Comparison of ENCODE assay signal across 1 cellular context in the genomic region with DNA sequence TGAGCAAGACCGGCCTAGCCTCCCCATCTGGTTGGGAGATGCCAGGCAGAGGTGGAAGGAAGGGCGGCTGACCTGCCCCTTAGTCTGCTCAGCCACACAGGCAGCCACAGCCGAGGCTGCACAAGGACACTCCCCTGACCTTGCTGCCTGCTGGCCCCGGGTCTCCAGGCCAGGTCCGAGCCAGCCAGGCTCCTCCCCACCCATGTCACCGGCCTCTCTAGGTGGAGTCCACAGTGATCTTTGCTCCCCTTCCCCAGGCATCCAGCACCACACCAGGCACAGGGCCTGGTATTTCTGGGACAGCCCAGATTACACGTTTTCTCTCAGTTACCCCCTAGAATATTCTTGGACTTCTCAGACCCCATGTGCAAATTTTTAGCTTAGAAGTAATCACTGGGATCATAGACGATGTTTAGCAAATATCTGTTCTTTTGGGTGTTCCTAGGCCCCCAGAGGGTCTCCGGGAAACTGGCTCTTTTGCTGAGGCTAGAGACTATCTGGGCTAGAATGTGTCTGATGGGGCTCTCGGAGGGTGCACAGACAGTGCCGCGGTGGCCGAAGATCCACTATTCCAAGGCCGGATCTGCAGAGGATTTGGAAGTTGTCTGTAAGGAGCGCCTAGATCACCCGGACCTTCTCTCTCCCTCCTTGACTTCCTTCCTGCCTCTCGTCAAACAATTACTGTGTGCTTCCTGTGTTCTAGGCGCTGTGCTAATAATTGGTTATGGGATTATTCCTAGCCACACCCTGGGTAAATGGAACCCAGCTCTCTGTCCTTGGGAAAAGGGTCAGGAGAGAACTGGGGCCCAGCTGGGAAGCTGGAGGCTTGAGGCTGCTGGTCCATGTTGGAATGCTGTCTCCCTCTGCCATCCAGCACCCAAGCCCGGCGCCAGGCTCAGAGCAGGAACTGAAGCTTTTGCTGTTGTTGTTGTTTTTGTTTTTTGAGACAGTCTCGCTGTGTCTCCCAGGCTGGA.
A peak's percentile ranks its signal among the peaks of the same experiment; 100 is the strongest.
TF ChIP-seq lines count a peak whose summit lies in the region.

No MANE protein-coding gene starts in this region.

TF ChIP-seq in HepG2, 621 proteins besides CTCF, POLR2A, EP300 and RAD21 (continued from another document and continues in another):
- TF ChIP-seq, protein P1, sequence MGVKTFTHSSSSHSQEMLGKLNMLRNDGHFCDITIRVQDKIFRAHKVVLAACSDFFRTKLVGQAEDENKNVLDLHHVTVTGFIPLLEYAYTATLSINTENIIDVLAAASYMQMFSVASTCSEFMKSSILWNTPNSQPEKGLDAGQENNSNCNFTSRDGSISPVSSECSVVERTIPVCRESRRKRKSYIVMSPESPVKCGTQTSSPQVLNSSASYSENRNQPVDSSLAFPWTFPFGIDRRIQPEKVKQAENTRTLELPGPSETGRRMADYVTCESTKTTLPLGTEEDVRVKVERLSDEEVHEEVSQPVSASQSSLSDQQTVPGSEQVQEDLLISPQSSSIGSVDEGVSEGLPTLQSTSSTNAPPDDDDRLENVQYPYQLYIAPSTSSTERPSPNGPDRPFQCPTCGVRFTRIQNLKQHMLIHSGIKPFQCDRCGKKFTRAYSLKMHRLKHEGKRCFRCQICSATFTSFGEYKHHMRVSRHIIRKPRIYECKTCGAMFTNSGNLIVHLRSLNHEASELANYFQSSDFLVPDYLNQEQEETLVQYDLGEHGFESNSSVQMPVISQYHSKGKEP (CRISPR knock-in tag; IDR thresholded peaks at IDR 0.05): no peak
- TF ChIP-seq, protein P2, sequence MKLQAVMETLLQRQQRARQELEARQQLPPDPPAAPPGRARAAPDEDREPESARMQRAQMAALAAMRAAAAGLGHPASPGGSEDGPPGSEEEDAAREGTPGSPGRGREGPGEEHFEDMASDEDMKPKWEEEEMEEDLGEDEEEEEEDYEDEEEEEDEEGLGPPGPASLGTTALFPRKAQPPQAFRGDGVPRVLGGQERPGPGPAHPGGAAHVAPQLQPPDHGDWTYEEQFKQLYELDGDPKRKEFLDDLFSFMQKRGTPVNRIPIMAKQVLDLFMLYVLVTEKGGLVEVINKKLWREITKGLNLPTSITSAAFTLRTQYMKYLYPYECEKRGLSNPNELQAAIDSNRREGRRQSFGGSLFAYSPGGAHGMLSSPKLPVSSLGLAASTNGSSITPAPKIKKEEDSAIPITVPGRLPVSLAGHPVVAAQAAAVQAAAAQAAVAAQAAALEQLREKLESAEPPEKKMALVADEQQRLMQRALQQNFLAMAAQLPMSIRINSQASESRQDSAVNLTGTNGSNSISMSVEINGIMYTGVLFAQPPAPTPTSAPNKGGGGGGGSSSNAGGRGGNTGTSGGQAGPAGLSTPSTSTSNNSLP (IDR thresholded peaks at IDR 0.05; ENCODE audit: low read depth, low read length): 0 out of 2 replicates have a peak, but pooled peaks have one; percentile 4
- TF ChIP-seq HOXD1 (CRISPR knock-in tag; IDR thresholded peaks at IDR 0.05) (peak; percentile 56; the same call in 1 of the 2 replicates), SMAD3 (CRISPR knock-in tag; IDR thresholded peaks at IDR 0.05) (0 out of 2 replicates have a peak, but pooled peaks have one; percentile 44), ZNF550 (CRISPR knock-in tag; IDR thresholded peaks at IDR 0.05; ENCODE audit: borderline replicate concordance) (no peak), ZBTB7B (CRISPR knock-in tag; IDR thresholded peaks at IDR 0.05) (0 out of 2 replicates have a peak, but pooled peaks have one; percentile 70), TMF1 (CRISPR knock-in tag; IDR thresholded peaks at IDR 0.05; ENCODE audit: low read depth) (no peak), ZNF350 (CRISPR knock-in tag; IDR thresholded peaks at IDR 0.05; ENCODE audit: borderline replicate concordance, low read depth) (peak; percentile 68; the same call in 1 of the 2 replicates), ZNF460 (CRISPR knock-in tag; IDR thresholded peaks at IDR 0.05; ENCODE audit: borderline replicate concordance) (no peak), POLR2AphosphoS5 (IDR thresholded peaks at IDR 0.05; ENCODE audit: low read depth, low read length) (peak; percentile 58), NFIB (CRISPR knock-in tag; IDR thresholded peaks at IDR 0.05; ENCODE audit: borderline replicate concordance) (no peak), ZNF430 (CRISPR knock-in tag; IDR thresholded peaks at IDR 0.05) (no peak; the same call in 1 of the 2 replicates), ZNF552 (CRISPR knock-in tag; IDR thresholded peaks at IDR 0.05; ENCODE audit: borderline replicate concordance) (no peak), ZNF260 (CRISPR knock-in tag; IDR thresholded peaks at IDR 0.05; ENCODE audit: borderline replicate concordance, low read depth) (no peak), NCOA1 (CRISPR knock-in tag; IDR thresholded peaks at IDR 0.05) (no peak), PPARG (CRISPR knock-in tag; conservative IDR thresholded peaks at IDR 0.05) (peak; percentile 73), ZNF660 (CRISPR knock-in tag; IDR thresholded peaks at IDR 0.05; ENCODE audit: borderline replicate concordance, low read depth) (no peak), ZNF558 (CRISPR knock-in tag; IDR thresholded peaks at IDR 0.05; ENCODE audit: borderline replicate concordance) (no peak), ZFP36L1 (CRISPR knock-in tag; IDR thresholded peaks at IDR 0.05) (no peak), SOX5 (CRISPR knock-in tag; IDR thresholded peaks at IDR 0.05; ENCODE audit: borderline replicate concordance) (peak; percentile 53; the same call in 1 of the 2 replicates), PRMT3 (CRISPR knock-in tag; IDR thresholded peaks at IDR 0.05; ENCODE audit: borderline replicate concordance, low read depth) (no peak), RBM22 (optimal IDR thresholded peaks at IDR 0.05; ENCODE audit: low read length) (peak; percentile 2), JDP2 (CRISPR knock-in tag; IDR thresholded peaks at IDR 0.05; ENCODE audit: borderline replicate concordance) (no peak), FOXA3 (CRISPR knock-in tag; IDR thresholded peaks at IDR 0.05) (peak; percentile 41), THAP11 (CRISPR knock-in tag; IDR thresholded peaks at IDR 0.05) (peak; percentile 54; the same call in 1 of the 2 replicates), MYC (CRISPR knock-in tag; IDR thresholded peaks at IDR 0.05; ENCODE audit: borderline replicate concordance) (peak; percentile 79; the same call in 1 of the 2 replicates), MEIS2 (CRISPR knock-in tag; IDR thresholded peaks at IDR 0.05) (no peak; the same call in 1 of the 2 replicates), ZNF589 (CRISPR knock-in tag; conservative IDR thresholded peaks at IDR 0.05) (no peak), NAIF1 (CRISPR knock-in tag; IDR thresholded peaks at IDR 0.05; ENCODE audit: borderline replicate concordance) (no peak), RBM39 (IDR thresholded peaks at IDR 0.05; ENCODE audit: low read depth, low read length, poor library complexity, severe bottlenecking) (no peak), ZNF230 (CRISPR knock-in tag; IDR thresholded peaks at IDR 0.05) (no peak), MXD4 (CRISPR knock-in tag; IDR thresholded peaks at IDR 0.05) (no peak; the same call in 1 of the 2 replicates), STAG1 (CRISPR knock-in tag; IDR thresholded peaks at IDR 0.05) (peak; percentile 25), ZMAT3 (CRISPR knock-in tag; conservative IDR thresholded peaks at IDR 0.05) (no peak), XBP1 (CRISPR knock-in tag; IDR thresholded peaks at IDR 0.05) (no peak), RXRA (CRISPR knock-in tag; IDR thresholded peaks at IDR 0.05) (peak; percentile 86), GTF3A (CRISPR knock-in tag; conservative IDR thresholded peaks at IDR 0.05) (peak; percentile 66; the same call in 1 of the 2 replicates), CHD4 (IDR thresholded peaks at IDR 0.05; ENCODE audit: borderline replicate concordance, low read length) (peak; percentile 78; the same call in 1 of the 2 replicates), NR2F2 (IDR thresholded peaks at IDR 0.05; ENCODE audit: borderline replicate concordance, low read depth) (no peak), PTBP1 (IDR thresholded peaks at IDR 0.05; ENCODE audit: low read depth, low read length, poor library complexity, severe bottlenecking) (no peak), TARDBP (CRISPR knock-in tag; IDR thresholded peaks at IDR 0.05) (peak; percentile 65; the same call in 1 of the 2 replicates), HCFC1 (IDR thresholded peaks at IDR 0.05; ENCODE audit: low read depth, low read length) (no peak)
- TF ChIP-seq, protein P3, sequence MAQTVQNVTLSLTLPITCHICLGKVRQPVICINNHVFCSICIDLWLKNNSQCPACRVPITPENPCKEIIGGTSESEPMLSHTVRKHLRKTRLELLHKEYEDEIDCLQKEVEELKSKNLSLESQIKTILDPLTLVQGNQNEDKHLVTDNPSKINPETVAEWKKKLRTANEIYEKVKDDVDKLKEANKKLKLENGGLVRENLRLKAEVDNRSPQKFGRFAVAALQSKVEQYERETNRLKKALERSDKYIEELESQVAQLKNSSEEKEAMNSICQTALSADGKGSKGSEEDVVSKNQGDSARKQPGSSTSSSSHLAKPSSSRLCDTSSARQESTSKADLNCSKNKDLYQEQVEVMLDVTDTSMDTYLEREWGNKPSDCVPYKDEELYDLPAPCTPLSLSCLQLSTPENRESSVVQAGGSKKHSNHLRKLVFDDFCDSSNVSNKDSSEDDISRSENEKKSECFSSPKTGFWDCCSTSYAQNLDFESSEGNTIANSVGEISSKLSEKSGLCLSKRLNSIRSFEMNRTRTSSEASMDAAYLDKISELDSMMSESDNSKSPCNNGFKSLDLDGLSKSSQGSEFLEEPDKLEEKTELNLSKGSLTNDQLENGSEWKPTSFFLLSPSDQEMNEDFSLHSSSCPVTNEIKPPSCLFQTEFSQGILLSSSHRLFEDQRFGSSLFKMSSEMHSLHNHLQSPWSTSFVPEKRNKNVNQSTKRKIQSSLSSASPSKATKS (CRISPR knock-in tag; IDR thresholded peaks at IDR 0.05): no peak
- TF ChIP-seq, protein P4, sequence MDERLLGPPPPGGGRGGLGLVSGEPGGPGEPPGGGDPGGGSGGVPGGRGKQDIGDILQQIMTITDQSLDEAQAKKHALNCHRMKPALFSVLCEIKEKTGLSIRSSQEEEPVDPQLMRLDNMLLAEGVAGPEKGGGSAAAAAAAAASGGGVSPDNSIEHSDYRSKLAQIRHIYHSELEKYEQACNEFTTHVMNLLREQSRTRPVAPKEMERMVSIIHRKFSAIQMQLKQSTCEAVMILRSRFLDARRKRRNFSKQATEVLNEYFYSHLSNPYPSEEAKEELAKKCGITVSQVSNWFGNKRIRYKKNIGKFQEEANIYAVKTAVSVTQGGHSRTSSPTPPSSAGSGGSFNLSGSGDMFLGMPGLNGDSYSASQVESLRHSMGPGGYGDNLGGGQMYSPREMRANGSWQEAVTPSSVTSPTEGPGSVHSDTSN (CRISPR knock-in tag; IDR thresholded peaks at IDR 0.05): no peak
- TF ChIP-seq, protein P5, sequence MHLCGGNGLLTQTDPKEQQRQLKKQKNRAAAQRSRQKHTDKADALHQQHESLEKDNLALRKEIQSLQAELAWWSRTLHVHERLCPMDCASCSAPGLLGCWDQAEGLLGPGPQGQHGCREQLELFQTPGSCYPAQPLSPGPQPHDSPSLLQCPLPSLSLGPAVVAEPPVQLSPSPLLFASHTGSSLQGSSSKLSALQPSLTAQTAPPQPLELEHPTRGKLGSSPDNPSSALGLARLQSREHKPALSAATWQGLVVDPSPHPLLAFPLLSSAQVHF (CRISPR knock-in tag; IDR thresholded peaks at IDR 0.05): no peak
- TF ChIP-seq, protein P6, sequence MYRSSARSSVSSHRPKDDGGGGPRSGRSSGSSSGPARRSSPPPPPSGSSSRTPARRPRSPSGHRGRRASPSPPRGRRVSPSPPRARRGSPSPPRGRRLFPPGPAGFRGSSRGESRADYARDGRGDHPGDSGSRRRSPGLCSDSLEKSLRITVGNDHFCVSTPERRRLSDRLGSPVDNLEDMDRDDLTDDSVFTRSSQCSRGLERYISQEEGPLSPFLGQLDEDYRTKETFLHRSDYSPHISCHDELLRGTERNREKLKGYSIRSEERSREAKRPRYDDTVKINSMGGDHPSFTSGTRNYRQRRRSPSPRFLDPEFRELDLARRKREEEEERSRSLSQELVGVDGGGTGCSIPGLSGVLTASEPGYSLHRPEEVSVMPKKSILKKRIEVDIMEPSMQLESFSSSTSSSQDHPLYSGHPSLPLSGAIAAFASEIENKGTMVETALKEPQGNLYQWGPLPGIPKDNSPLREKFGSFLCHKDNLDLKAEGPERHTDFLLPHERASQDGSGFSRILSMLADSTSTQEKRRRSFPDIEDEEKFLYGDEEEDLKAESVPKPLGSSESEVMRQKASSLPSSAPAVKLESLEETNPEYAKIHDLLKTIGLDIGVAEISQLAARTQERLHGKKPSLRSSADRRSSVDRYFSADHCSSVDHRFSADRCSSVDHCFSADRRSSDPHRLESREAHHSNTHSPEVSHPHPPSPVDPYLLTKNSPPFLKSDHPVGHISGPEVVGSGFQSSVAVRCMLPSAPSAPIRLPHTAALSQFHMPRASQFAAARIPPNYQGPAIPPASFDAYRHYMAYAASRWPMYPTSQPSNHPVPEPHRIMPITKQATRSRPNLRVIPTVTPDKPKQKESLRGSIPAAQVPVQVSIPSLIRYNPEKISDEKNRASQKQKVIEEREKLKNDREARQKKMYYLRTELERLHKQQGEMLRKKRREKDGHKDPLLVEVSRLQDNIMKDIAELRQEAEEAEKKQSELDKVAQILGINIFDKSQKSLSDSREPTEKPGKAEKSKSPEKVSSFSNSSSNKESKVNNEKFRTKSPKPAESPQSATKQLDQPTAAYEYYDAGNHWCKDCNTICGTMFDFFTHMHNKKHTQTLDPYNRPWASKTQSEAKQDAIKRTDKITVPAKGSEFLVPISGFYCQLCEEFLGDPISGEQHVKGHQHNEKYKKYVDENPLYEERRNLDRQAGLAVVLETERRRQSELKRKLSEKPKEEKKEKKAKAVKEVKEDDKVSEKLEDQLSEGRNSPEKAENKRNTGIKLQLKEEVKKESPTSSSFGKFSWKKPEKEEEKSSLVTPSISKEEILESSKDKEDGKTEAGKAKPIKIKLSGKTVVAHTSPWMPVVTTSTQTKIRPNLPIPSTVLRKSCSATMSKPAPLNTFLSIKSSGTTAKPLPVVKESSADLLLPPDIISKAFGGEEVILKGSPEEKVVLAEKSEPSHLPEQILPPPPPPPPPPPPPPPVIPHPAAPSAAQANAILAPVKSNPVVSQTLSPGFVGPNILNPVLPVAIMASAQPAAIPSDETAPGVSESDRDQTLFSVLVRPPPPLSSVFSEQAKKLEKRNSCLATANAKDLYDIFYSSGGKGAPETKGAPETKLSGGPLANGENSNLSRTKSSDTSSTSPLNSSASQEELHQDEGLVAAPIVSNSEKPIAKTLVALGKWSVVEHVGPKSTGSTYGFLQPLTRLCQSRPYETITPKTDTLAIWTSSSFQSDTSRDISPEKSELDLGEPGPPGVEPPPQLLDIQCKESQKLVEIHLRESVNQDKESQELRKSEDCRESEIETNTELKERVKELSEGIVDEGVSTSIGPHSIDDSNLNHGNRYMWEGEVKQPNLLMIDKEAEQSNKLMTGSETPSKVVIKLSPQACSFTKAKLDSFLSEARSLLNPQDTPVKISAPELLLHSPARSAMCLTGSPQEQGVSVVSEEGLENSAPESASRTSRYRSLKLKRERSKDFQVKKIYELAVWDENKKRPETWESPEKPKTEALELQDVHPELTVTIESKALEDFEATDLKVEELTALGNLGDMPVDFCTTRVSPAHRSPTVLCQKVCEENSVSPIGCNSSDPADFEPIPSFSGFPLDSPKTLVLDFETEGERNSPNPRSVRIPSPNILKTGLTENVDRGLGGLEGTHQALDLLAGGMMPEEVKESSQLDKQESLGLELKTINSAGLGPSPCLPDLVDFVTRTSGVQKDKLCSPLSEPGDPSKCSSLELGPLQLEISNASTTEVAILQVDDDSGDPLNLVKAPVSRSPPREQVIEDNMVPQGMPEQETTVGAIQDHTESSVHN (CRISPR knock-in tag; IDR thresholded peaks at IDR 0.05): no peak
